Comparison of ENCODE assay signal across 8 cellular contexts in genomic region chr1:47231314-47232186, GRCh38. TPM values are rescaled to one million over a fixed set of nuclear protein-coding genes. Genes with fewer than 3 reads are reported as not detected.
DNase-seq lines count a peak whose midpoint lies in the region; ATAC-seq and TF ChIP-seq lines count a peak whose summit lies in the region.

No MANE protein-coding gene starts in this region.

- peak overlapping the region; percentile 15 for H3K4me3 ChIP-seq in cardiac muscle cell
- H3K4me3 ChIP-seq in fibroblast of the aortic adventitia (ENCODE audit: low read depth, low read length): peak overlapping the region; percentile 45
- H3K4me3 ChIP-seq in neural cell (ENCODE audit: low read length): peak overlapping the region; percentile 50

- peak overlapping the region; percentile 67 for H3K4me3 Mint-ChIP-seq in activated CD8-positive, alpha-beta T cell treated with anti-CD3 and anti-CD28 coated beads for 36 hours

- H3K4me2 ChIP-seq in neural cell (ENCODE audit: low read length): no peak overlapping the region

- H3F3A ChIP-seq in neural cell (ENCODE audit: insufficient read depth, low read length, poor library complexity, severe bottlenecking): no peaks in the 10 kb centered on the region

- peaks cover 86% of the 10 kb centered on the region for H3K27me3 Mint-ChIP-seq in activated CD8-positive, alpha-beta T cell treated with anti-CD3 and anti-CD28 coated beads for 36 hours

- H3K27ac ChIP-seq in cardiac muscle cell (no peak overlapping the region), neural cell (ENCODE audit: low read length) (no peak overlapping the region)

- CTCF ChIA-PET in activated CD8-positive, alpha-beta T cell treated with anti-CD3 and anti-CD28 coated beads for 36 hours (lab: Charles Lee): no interaction called here

- TF ChIP-seq RAD21 in neural cell (conservative IDR thresholded peaks at IDR 0.05): no peak

- H4K20me1 ChIP-seq in neural cell (ENCODE audit: insufficient read depth): no peaks in the 10 kb centered on the region

- no peak for TF ChIP-seq EP300 in neural cell (conservative IDR thresholded peaks at IDR 0.05; ENCODE audit: poor library complexity, severe bottlenecking)

- no peaks in the 10 kb centered on the region for H3K9me2 ChIP-seq in neural cell (ENCODE audit: insufficient read depth, low read length)

- DNase-seq in cardiac muscle cell (ENCODE audit: low read depth in 1 of 2, low spot score in 1 of 2): peak; percentile 44 to 70
- no peak for DNase-seq in cardiac septum (ENCODE audit: low spot score)
- DNase-seq in activated CD8-positive, alpha-beta T cell treated with anti-CD3 and anti-CD28 coated beads for 36 hours: peak; percentile 43
- peak; percentile 59 for DNase-seq in fibroblast of the aortic adventitia (ENCODE audit: low read depth)
- no peak for DNase-seq in NCI-H774 (lab: John Stamatoyannopoulos, UW)

- H3K4me1 ChIP-seq in cardiac muscle cell (ENCODE audit: low read depth): peaks cover 9% of the 10 kb centered on the region

- H3K79me2 ChIP-seq in neural cell (replicated peaks; ENCODE audit: insufficient read depth, low read length): no peaks in the 10 kb centered on the region

- intact Hi-C loops in cardiac septum (cut with DNase I): no loop called here
- intact Hi-C loops in activated CD8-positive, alpha-beta T cell treated with anti-CD3 and anti-CD28 coated beads for 36 hours (cut with micrococcal nuclease): no loop called here

- ATAC-seq in activated CD8-positive, alpha-beta T cell treated with anti-CD3 and anti-CD28 coated beads for 36 hours: peak; percentile 17
- ATAC-seq in HG02870 (IDR thresholded peaks at IDR 0.05; ENCODE audit: unreplicated experiment) (no peak), HG03432 (IDR thresholded peaks at IDR 0.05; ENCODE audit: unreplicated experiment) (no peak)

- H3K36me3 ChIP-seq in cardiac muscle cell (no peaks in the 10 kb centered on the region), neural cell (ENCODE audit: insufficient read depth, low read length) (no peaks in the 10 kb centered on the region)

- POLR2A ChIA-PET in activated CD8-positive, alpha-beta T cell treated with anti-CD3 and anti-CD28 coated beads for 36 hours (lab: Charles Lee): no interaction called here

- H3K9me3 Mint-ChIP-seq in activated CD8-positive, alpha-beta T cell treated with anti-CD3 and anti-CD28 coated beads for 36 hours: no peaks in the 10 kb centered on the region

- peak overlapping the region; percentile 0 for H3K27ac Mint-ChIP-seq in activated CD8-positive, alpha-beta T cell treated with anti-CD3 and anti-CD28 coated beads for 36 hours

- no peak overlapping the region for H2AFZ ChIP-seq in neural cell (ENCODE audit: low read depth, low read length)

- TF ChIP-seq CTCF in cardiac muscle cell (IDR thresholded peaks at IDR 0.05; ENCODE audit: low read depth, low read length): no peak
- no peak for TF ChIP-seq CTCF in activated CD8-positive, alpha-beta T cell treated with anti-CD3 and anti-CD28 coated beads for 36 hours (IDR thresholded peaks at IDR 0.05)
- no peak for TF ChIP-seq CTCF in fibroblast of the aortic adventitia (IDR thresholded peaks at IDR 0.05; ENCODE audit: insufficient read depth, low read length)
- no peak for TF ChIP-seq CTCF in neural cell (IDR thresholded peaks at IDR 0.05; ENCODE audit: poor library complexity, severe bottlenecking)

- no peak overlapping the region for H3K9ac ChIP-seq in neural cell (ENCODE audit: low read length)

- peaks cover 24% of the 10 kb centered on the region for H3K4me1 Mint-ChIP-seq in activated CD8-positive, alpha-beta T cell treated with anti-CD3 and anti-CD28 coated beads for 36 hours (ENCODE audit: low read depth)

- H3K27me3 ChIP-seq in cardiac muscle cell (peaks cover 90% of the 10 kb centered on the region), neural cell (ENCODE audit: insufficient read depth, low read depth, low read length) (peaks cover 97% of the 10 kb centered on the region)

- H3K9me3 ChIP-seq in cardiac muscle cell (ENCODE audit: low read depth) (no peaks in the 10 kb centered on the region), neural cell (ENCODE audit: low read length) (no peaks in the 10 kb centered on the region)

- no peaks in the 10 kb centered on the region for H3K36me3 Mint-ChIP-seq in activated CD8-positive, alpha-beta T cell treated with anti-CD3 and anti-CD28 coated beads for 36 hours (ENCODE audit: low read depth)

TF ChIP-seq in neural cell, 6 proteins besides CTCF, POLR2A, EP300 and RAD21:
- TF ChIP-seq POLR2AphosphoS5 (IDR thresholded peaks at IDR 0.05) (peak; percentile 99), TAF1 (IDR thresholded peaks at IDR 0.05; ENCODE audit: low read depth) (no peak)

RNA-seq across cellular contexts. Expression of gene TAL1, which starts 0.5 kb away (rescaled TPM):
- total RNA-seq in cardiac muscle cell: 0.04 and 0.30 TPM in 2 replicates
- 0.32 and 0.55 TPM in 2 replicates for polyA plus RNA-seq in cardiac muscle cell
- 1.9 TPM for total RNA-seq in cardiac septum
- total RNA-seq in activated CD8-positive, alpha-beta T cell treated with anti-CD3 and anti-CD28 coated beads for 36 hours: not detected
- total RNA-seq in fibroblast of the aortic adventitia (ENCODE audit: low replicate concordance): 0.08 and 0.36 TPM in 2 replicates
- polyA plus RNA-seq in neural cell: not detected in 2 replicates
- polyA minus RNA-seq in neural cell: not detected in 2 replicates

RNA-seq across cellular contexts. Expression of gene PDZK1IP1, which starts 41.7 kb away (rescaled TPM):
- total RNA-seq in cardiac muscle cell (not detected in 2 replicates), cardiac septum (not detected), fibroblast of the aortic adventitia (ENCODE audit: low replicate concordance) (not detected in 2 replicates)
- polyA plus RNA-seq in cardiac muscle cell (not detected in 2 replicates), neural cell (not detected in 2 replicates)
- total RNA-seq in activated CD8-positive, alpha-beta T cell treated with anti-CD3 and anti-CD28 coated beads for 36 hours: not detected
- polyA minus RNA-seq in neural cell: not detected in 2 replicates

Comparison
In these comparisons a context has a peak if more than half of its experiments do, and no peak if none do; other contexts are left out.
1. DNase-seq: peak in cardiac muscle cell (2 of 2), activated CD8-positive, alpha-beta T cell treated with anti-CD3 and anti-CD28 coated beads for 36 hours (single experiment) and fibroblast of the aortic adventitia (single experiment); none in cardiac septum (single experiment) and NCI-H774 (single experiment).
2. Peak in every context shown above with its lines, with median percentiles within 50 percentile points of each other: H3K4me3 ChIP-seq.